Comparison of ENCODE assay signal across 1 cellular context in genomic region chr1:92094112-92094511, GRCh38.
A peak's percentile ranks its signal among the peaks of the same experiment; 100 is the strongest.
TF ChIP-seq lines count a peak whose summit lies in the region.

No MANE protein-coding gene starts in this region.

TF ChIP-seq in neural cell, 6 proteins besides CTCF, POLR2A, EP300 and RAD21:
- TF ChIP-seq, protein P1, sequence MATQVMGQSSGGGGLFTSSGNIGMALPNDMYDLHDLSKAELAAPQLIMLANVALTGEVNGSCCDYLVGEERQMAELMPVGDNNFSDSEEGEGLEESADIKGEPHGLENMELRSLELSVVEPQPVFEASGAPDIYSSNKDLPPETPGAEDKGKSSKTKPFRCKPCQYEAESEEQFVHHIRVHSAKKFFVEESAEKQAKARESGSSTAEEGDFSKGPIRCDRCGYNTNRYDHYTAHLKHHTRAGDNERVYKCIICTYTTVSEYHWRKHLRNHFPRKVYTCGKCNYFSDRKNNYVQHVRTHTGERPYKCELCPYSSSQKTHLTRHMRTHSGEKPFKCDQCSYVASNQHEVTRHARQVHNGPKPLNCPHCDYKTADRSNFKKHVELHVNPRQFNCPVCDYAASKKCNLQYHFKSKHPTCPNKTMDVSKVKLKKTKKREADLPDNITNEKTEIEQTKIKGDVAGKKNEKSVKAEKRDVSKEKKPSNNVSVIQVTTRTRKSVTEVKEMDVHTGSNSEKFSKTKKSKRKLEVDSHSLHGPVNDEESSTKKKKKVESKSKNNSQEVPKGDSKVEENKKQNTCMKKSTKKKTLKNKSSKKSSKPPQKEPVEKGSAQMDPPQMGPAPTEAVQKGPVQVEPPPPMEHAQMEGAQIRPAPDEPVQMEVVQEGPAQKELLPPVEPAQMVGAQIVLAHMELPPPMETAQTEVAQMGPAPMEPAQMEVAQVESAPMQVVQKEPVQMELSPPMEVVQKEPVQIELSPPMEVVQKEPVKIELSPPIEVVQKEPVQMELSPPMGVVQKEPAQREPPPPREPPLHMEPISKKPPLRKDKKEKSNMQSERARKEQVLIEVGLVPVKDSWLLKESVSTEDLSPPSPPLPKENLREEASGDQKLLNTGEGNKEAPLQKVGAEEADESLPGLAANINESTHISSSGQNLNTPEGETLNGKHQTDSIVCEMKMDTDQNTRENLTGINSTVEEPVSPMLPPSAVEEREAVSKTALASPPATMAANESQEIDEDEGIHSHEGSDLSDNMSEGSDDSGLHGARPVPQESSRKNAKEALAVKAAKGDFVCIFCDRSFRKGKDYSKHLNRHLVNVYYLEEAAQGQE (IDR thresholded peaks at IDR 0.05; ENCODE audit: borderline replicate concordance), result peak; percentile 30
- TF ChIP-seq MXI1 (conservative IDR thresholded peaks at IDR 0.05; ENCODE audit: poor library complexity, severe bottlenecking) (no peak), POLR2AphosphoS5 (IDR thresholded peaks at IDR 0.05) (peak; percentile 83)
